In the genomic region with DNA sequence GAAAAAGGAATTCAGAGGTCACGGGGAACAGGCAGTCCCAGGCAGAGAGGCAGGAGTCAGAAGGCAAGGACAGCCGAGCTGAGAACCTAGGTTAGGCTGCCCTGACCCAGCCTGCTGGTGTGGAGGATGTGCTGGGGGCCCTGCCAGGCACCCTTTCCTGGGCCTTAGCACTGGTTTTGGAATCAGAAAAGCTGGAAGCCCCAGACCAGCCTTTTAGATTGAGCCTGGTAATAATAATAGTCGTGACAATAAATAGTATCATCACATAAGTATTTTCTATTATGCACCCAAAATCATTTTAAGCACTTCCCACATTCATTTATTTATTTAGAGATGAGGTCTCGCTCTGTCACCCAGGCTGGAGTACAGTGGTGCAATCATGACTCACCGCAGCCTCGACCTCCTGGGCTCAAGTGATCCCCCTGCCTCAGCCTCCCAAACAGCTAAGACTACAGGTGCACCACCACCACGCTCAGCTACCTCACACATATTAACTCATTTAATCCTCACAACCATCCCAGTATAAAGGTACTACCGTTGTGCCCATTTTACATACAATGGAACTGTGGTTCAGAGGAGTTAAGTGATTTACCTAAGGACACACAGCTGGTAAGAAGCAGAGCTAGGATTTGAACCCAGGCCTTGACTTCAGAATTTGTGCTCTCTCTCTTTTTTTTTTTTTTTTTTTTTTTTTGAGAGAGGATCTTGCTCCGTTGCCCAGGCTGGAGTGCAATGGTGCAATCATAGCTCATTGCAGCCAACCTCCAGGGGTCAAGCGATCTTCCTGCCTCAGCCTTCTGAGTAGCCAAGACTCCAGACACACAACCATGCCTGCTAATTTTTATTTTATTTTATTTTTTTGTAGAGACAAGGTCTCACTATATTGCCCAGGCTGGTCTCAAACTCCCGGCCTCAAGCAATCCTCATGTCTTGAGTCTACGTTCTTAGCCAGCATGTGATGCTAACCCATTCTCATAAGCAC, we compare ENCODE assay signal across 11 cellular contexts. TPM values are rescaled to one million over a fixed set of nuclear protein-coding genes. Genes with fewer than 3 reads are reported as not detected.
DNase-seq lines count a peak whose midpoint lies in the region; ATAC-seq, FAIRE-seq and TF ChIP-seq lines count a peak whose summit lies in the region.
"Had no signal": no experiment of that assay in that cellular context is flagged by ENCODE, and none has a peak within 500 bp of the region (broad histone marks: within the 10 kb centered on the region; RNA-seq: fewer than 3 reads in every experiment).

No MANE protein-coding gene starts in this region.

- H3K79me2 ChIP-seq in Loucy (ENCODE audit: insufficient read depth, low read length): no peaks in the 10 kb centered on the region
- H3K79me2 ChIP-seq in HepG2 (ENCODE audit: insufficient read depth, low read length): no peaks in the 10 kb centered on the region

- H3K36me3 ChIP-seq in Loucy (ENCODE audit: insufficient read depth, low read length) (no peaks in the 10 kb centered on the region), HepG2 (replicated peaks in 1 of 2; ENCODE audit: control insufficient read depth in 1 of 2, insufficient read depth in 2 of 2, low read length in 2 of 2) (peaks cover 0 to 6% of the 10 kb centered on the region in 2 experiments; a peak in 3 of 5 replicates), tibial nerve (no peaks in the 10 kb centered on the region)

- H3K27ac ChIP-seq in HepG2 (ENCODE audit: extremely low read length, insufficient read depth, low read length) (peak overlapping the region; percentile 87), tibial nerve (peak overlapping the region in 3 of 4 donors; percentile 60 to 71 (median 62))

- no peak for TF ChIP-seq POLR2A in HepG2 (IDR thresholded peaks at IDR 0.05; ENCODE audit: insufficient read depth in 1 of 2, low read depth in 2 of 2, low read length in 2 of 2)
- TF ChIP-seq POLR2A in tibial nerve (IDR thresholded peaks at IDR 0.05): no peak

- TF ChIP-seq EP300 in HepG2 (IDR thresholded peaks at IDR 0.05; ENCODE audit: low read depth in 2 of 2, low read length in 2 of 2): no peak
- no peak for TF ChIP-seq EP300 in HepG2 (CRISPR knock-in tag; IDR thresholded peaks at IDR 0.05; ENCODE audit: borderline replicate concordance)
- TF ChIP-seq EP300 in tibial nerve (IDR thresholded peaks at IDR 0.05): no peak

- 87% methylated on average over 12 of the region's 12 CpGs for WGBS in HepG2 (ENCODE audit: low lambda C conversion rate)
- WGBS in tibial nerve, 2 donors: 76 to 79% methylated on average over 12 of the region's 12 CpGs

- H3K4me1 ChIP-seq in Loucy (ENCODE audit: insufficient read depth, low read length, poor library complexity, severe bottlenecking) (peaks cover 30% of the 10 kb centered on the region), HepG2 (ENCODE audit: insufficient read depth, low read length) (peaks cover 39% of the 10 kb centered on the region), tibial nerve (peaks cover 0 to 25% (median 18%) of the 10 kb centered on the region in 4 donors)

- no peaks in the 10 kb centered on the region; the same call in 1 of the 2 replicates for H3F3A ChIP-seq in Loucy (ENCODE audit: low read depth)

- no peak for FAIRE-seq in HepG2 (lab: Jason Lieb, UNC)
- FAIRE-seq: islet of Langerhans had no signal

- in situ Hi-C loops in HepG2 (cut with HindIII; ENCODE audit: extremely low pct_ligation_motif_present, low pct_unique_long_range_greater_than_20kb): no loop called here

- no peak for TF ChIP-seq RAD21 in HepG2 (CRISPR knock-in tag; IDR thresholded peaks at IDR 0.05)

- intact Hi-C loops in HepG2 (cut with micrococcal nuclease; ENCODE audit: unreplicated experiment): no loop called here

- TF ChIP-seq CTCF in Loucy (conservative IDR thresholded peaks at IDR 0.05; ENCODE audit: low read length) (no peak), choroid plexus epithelial cell (conservative IDR thresholded peaks at IDR 0.05; ENCODE audit: low read depth, low read length) (no peak), HepG2 (CRISPR knock-in tag; IDR thresholded peaks at IDR 0.05) (no peak), tibial nerve (IDR thresholded peaks at IDR 0.05) (no peak)

- H3K9ac ChIP-seq in Loucy (ENCODE audit: low read depth, low read length, poor library complexity, severe bottlenecking) (no peak overlapping the region), HepG2 (ENCODE audit: insufficient read depth, low read depth, low read length) (no peak overlapping the region)

- H3K27me3 ChIP-seq in Loucy (ENCODE audit: insufficient read depth, low read length, poor library complexity, severe bottlenecking) (no peaks in the 10 kb centered on the region), HepG2 (ENCODE audit: control insufficient read depth in 1 of 2, insufficient read depth in 2 of 2, low read length in 2 of 2) (no peaks in the 10 kb centered on the region), tibial nerve (no peaks in the 10 kb centered on the region)

- H4K20me1 ChIP-seq in Loucy (ENCODE audit: insufficient read depth, low read length, poor library complexity, severe bottlenecking): no peaks in the 10 kb centered on the region
- no peaks in the 10 kb centered on the region for H4K20me1 ChIP-seq in HepG2 (ENCODE audit: insufficient read depth, low read length)

- H3K4me2 ChIP-seq in Loucy (ENCODE audit: low read depth, low read length, poor library complexity, severe bottlenecking): no peak overlapping the region
- no peak overlapping the region for H3K4me2 ChIP-seq in HepG2 (ENCODE audit: low read depth, low read length)

- no peak for ATAC-seq in HepG2
- ATAC-seq in GM19395 (IDR thresholded peaks at IDR 0.05; ENCODE audit: unreplicated experiment): no peak
- ATAC-seq in GM18517 (IDR thresholded peaks at IDR 0.05; ENCODE audit: unreplicated experiment): no peak
- ATAC-seq: T-cell had no signal

- BruUV-seq in HepG2 (replicated peaks; lab: Mats Ljungman, UMichigan): no TSS peak

- H3K9me2 ChIP-seq in Loucy (replicated peaks; ENCODE audit: low read depth, low read length): no peaks in the 10 kb centered on the region

- CTCF ChIA-PET in HepG2 (lab: Yijun Ruan, JAX; ENCODE audit: low intra/inter-chr PET ratio, low total read pairs): no interaction called here

- DNase-seq in choroid plexus epithelial cell (ENCODE audit: low read depth): peak; percentile 56
- peak; percentile 45 for DNase-seq in HepG2 (ENCODE audit: low spot score)
- DNase-seq in tibial nerve (ENCODE audit: low spot score in 2 of 2): no peak
- no peak for DNase-seq in NCI-H1930 (lab: John Stamatoyannopoulos, UW)
- DNase-seq: central memory CD4-positive, alpha-beta T cell; stimulated activated naive CD4-positive, alpha-beta T cell; T-cell had no signal

- H3K4me3 ChIP-seq in Loucy (ENCODE audit: low read length, poor library complexity, severe bottlenecking): no peak overlapping the region
- H3K4me3 ChIP-seq in choroid plexus epithelial cell (ENCODE audit: low read depth, low read length): no peak overlapping the region
- no peak overlapping the region for H3K4me3 ChIP-seq in HepG2 (replicated peaks in 1 of 3; ENCODE audit: insufficient read depth in 1 of 3, low read depth in 2 of 3, low read length in 3 of 3)
- no peak overlapping the region for H3K4me3 ChIP-seq in tibial nerve

- H3K9me3 ChIP-seq in Loucy (ENCODE audit: insufficient read depth, low read depth, low read length): no peaks in the 10 kb centered on the region
- H3K9me3 ChIP-seq in HepG2 (ENCODE audit: low read length): no peaks in the 10 kb centered on the region
- H3K9me3 ChIP-seq in tibial nerve: no peaks in the 10 kb centered on the region

- peak overlapping the region; percentile 74; the same call in 1 of the 2 replicates for H2AFZ ChIP-seq in Loucy (ENCODE audit: low read length)
- H2AFZ ChIP-seq in HepG2 (ENCODE audit: low read length): no peak overlapping the region

- POLR2A ChIA-PET in HepG2 (lab: Yijun Ruan, JAX): interaction anchor here (0.9 to 4.1 kb wide), 12 partner anchors 10 to 78 kb away, joined by 4 to 50 read pairs (median 11); a partner anchor contains a TSS

TF ChIP-seq in HepG2, 621 proteins besides CTCF, POLR2A, EP300 and RAD21 (continues in another document):
- TF ChIP-seq HOXA5 (CRISPR knock-in tag; IDR thresholded peaks at IDR 0.05) (no peak), CEBPG (CRISPR knock-in tag; IDR thresholded peaks at IDR 0.05) (peak; percentile 41; the same call in 1 of the 2 replicates), ZNF263 (CRISPR knock-in tag; IDR thresholded peaks at IDR 0.05) (no peak)
- TF ChIP-seq, protein P1, sequence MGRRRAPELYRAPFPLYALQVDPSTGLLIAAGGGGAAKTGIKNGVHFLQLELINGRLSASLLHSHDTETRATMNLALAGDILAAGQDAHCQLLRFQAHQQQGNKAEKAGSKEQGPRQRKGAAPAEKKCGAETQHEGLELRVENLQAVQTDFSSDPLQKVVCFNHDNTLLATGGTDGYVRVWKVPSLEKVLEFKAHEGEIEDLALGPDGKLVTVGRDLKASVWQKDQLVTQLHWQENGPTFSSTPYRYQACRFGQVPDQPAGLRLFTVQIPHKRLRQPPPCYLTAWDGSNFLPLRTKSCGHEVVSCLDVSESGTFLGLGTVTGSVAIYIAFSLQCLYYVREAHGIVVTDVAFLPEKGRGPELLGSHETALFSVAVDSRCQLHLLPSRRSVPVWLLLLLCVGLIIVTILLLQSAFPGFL (CRISPR knock-in tag; IDR thresholded peaks at IDR 0.05): no peak

RNA-seq across cellular contexts. Expression of a gene that starts 19.7 kb away (rescaled TPM):
- total RNA-seq in HepG2 (2016; rRNA removed; fragmentation: Illumina TruSeq; extraction: Trizol): 4.2 and 4.5 TPM in 2 replicates
- 0.61 and 0.88 TPM in 2 replicates for total RNA-seq in HepG2 (2016; cell fraction: cytosol; rRNA removed; fragmentation: Illumina TruSeq; extraction: Trizol; ENCODE audit: low read depth)
- 3.3 and 4.3 TPM in 2 replicates for total RNA-seq in HepG2 (2016; cell fraction: insoluble cytoplasmic fraction; rRNA removed; fragmentation: Illumina TruSeq; extraction: Trizol)
- 2.1 and 2.3 TPM in 2 replicates for total RNA-seq in HepG2 (2016; cell fraction: membrane; rRNA removed; fragmentation: Illumina TruSeq; extraction: Trizol)
- total RNA-seq in HepG2 (2016; cell fraction: nucleus; rRNA removed; fragmentation: Illumina TruSeq; extraction: Trizol): 4.3 and 4.5 TPM in 2 replicates
- polyA plus RNA-seq in HepG2 (2011; rRNA removed): 46.4 and 52.3 TPM in 2 replicates
- polyA plus RNA-seq in HepG2 (2011; cell fraction: cytosol; rRNA removed): 39.7 and 45.8 TPM in 2 replicates
- 48.4 and 54.8 TPM in 2 replicates for polyA plus RNA-seq in HepG2 (2011; cell fraction: nucleus; rRNA removed)
- polyA plus RNA-seq in HepG2 (2012): 14.4 and 32.4 TPM in 2 replicates
- polyA plus RNA-seq in HepG2 (2016; cell fraction: cytosol; fragmentation: Illumina TruSeq; extraction: Trizol; ENCODE audit: low read depth): 1.5 and 1.8 TPM in 2 replicates
- 5.3 and 7.5 TPM in 2 replicates for polyA plus RNA-seq in HepG2 (2016; cell fraction: insoluble cytoplasmic fraction; fragmentation: Illumina TruSeq; extraction: Trizol; ENCODE audit: low read depth)
- 2.5 TPM in 2 replicates for polyA plus RNA-seq in HepG2 (2016; cell fraction: membrane; fragmentation: Illumina TruSeq; extraction: Trizol; ENCODE audit: low read depth)
- 7.7 and 9.8 TPM in 2 replicates for polyA plus RNA-seq in HepG2 (2016; cell fraction: nucleus; fragmentation: Illumina TruSeq; extraction: Trizol; ENCODE audit: insufficient read depth, low read depth)
- 39.1 and 112 TPM in 2 replicates for polyA minus RNA-seq in HepG2 (2011; rRNA and poly(A)+ RNA removed; ENCODE audit: low replicate concordance)
- polyA minus RNA-seq in HepG2 (2011; cell fraction: cytosol; rRNA and poly(A)+ RNA removed): 43.5 and 48.8 TPM in 2 replicates
- 26.7 and 32.2 TPM in 2 replicates for polyA minus RNA-seq in HepG2 (2011; cell fraction: nucleus; rRNA and poly(A)+ RNA removed)
- 10 to 100 TPM; 17.0 to 87.6 (median 55.8) TPM for total RNA-seq in tibial nerve

Comparison
In these comparisons a context has a peak if more than half of its experiments do, and no peak if none do; other contexts are left out.
1. DNase-seq: peak in choroid plexus epithelial cell (single experiment) and HepG2 (single experiment); none in tibial nerve (0 of 2) and NCI-H1930 (0 of 2).